Comparison of ENCODE assay signal across 8 cellular contexts in the genomic region with DNA sequence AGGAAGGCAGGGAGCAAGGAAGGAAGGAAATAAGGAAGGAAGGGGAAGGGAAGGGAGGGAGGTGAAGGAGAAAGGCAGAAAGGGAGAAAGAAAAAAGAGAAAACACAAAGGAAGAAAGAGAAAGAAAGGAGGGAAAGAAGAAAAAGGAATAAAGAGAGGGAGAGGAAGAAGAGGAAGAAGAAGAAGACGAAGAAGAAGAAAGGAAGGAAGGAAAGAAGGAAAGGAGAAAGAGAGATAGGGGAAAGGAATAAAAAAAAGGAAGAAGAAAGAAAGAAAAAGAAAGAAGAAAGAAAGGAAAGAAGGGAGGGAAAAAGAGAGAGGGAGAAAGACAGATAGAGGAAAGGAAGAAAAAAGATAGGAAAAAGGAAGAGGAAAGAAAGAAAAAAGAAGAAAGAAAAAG.
"Had no signal": no experiment of that assay in that cellular context is flagged by ENCODE, and none has a peak within 500 bp of the region (broad histone marks: within the 10 kb centered on the region; RNA-seq: fewer than 3 reads in every experiment).

No MANE protein-coding gene starts in this region.

- DNase-seq: GDM1, GF-D8 had no signal

- FAIRE-seq: G401.6, GM12878, GM12891, GM12892, GM18507, GM19239 had no signal

- H3K4me3 ChIP-seq: GM12878 had no signal

- ATAC-seq: GM12878 had no signal
